8 cellular contexts compared by ENCODE assay signal in genomic region chr17:58513913-58514794, GRCh38. TPM values are rescaled to one million over a fixed set of nuclear protein-coding genes. Genes with fewer than 3 reads are reported as not detected.
DNase-seq lines count a peak whose midpoint lies in the region; ATAC-seq and TF ChIP-seq lines count a peak whose summit lies in the region.

Gene MTMR4, minus strand, starts transcription at chr17:58514638. Its CDS starts 231 bp downstream, at chr17:58514407.

- no peak for TF ChIP-seq CTCF in ovary (IDR thresholded peaks at IDR 0.05)
- no peak for TF ChIP-seq CTCF in testis (IDR thresholded peaks at IDR 0.05)

- POLR2A ChIA-PET in activated naive CD8-positive, alpha-beta T cell treated with anti-CD3 and anti-CD28 coated beads, Interleukin-2, amount 10 ng/mL, durations not matched to agents 7 days and 5 days (lab: Charles Lee): interaction anchor here (0.6 to 3.5 kb wide), 9 partner anchors 9 to 507 kb away, joined by 3 to 32 read pairs (median 5); partner anchors contain the start of genes RAD51C, SRSF1 and TSPOAP1

- H3K4me3 ChIP-seq in ovary (peak within 1 kb of the TSS; percentile 47), testis (peak within 1 kb of the TSS; percentile 72 to 78)

- intact Hi-C loops in Right ventricle myocardium superior (cut with DNase I) (no loop called here), ovary (cut with DNase I) (loop anchor here in 2 of 4 donors (5.0 to 10.0 kb wide), 2 partner anchors 118 to 191 kb away; no protein-coding TSS in a partner anchor), testis (cut with DNase I; ENCODE audit: low total_unique reads) (no loop called here)

- peak within 1 kb of the TSS; percentile 69 for H3K27ac Mint-ChIP-seq in activated naive CD8-positive, alpha-beta T cell treated with anti-CD3 and anti-CD28 coated beads, Interleukin-2, amount 10 ng/mL, durations not matched to agents 7 days and 5 days

- 0 to 1% (median 1%) methylated on average over 45 to 64 of the region's 64 CpGs for WGBS in ovary, 3 donors
- 0 to 1% methylated on average over 11 to 62 of the region's 64 CpGs for WGBS in testis, 2 donors

- peaks cover 48% of the 10 kb centered on the region for H3K4me1 Mint-ChIP-seq in activated naive CD8-positive, alpha-beta T cell treated with anti-CD3 and anti-CD28 coated beads, Interleukin-2, amount 10 ng/mL, durations not matched to agents 7 days and 5 days

- H3K4me1 ChIP-seq in ovary (ENCODE audit: insufficient read depth) (peaks cover 14% of the 10 kb centered on the region), testis (peaks cover 28% of the 10 kb centered on the region)

- ATAC-seq in GM18868 (IDR thresholded peaks at IDR 0.05; ENCODE audit: unreplicated experiment): peak; percentile 23
- ATAC-seq in activated naive CD8-positive, alpha-beta T cell treated with anti-CD3 and anti-CD28 coated beads, Interleukin-2, amount 10 ng/mL, durations not matched to agents 7 days and 5 days (ENCODE audit: low read depth): peak; percentile 9
- peak; percentile 52 for ATAC-seq in Right ventricle myocardium superior (ENCODE audit: poor library complexity)
- no peak for ATAC-seq in GM21360 (IDR thresholded peaks at IDR 0.05; ENCODE audit: unreplicated experiment)

- no peaks in the 10 kb centered on the region for H3K27me3 ChIP-seq in ovary
- H3K27me3 ChIP-seq in testis: no peaks in the 10 kb centered on the region

- H3K36me3 ChIP-seq in ovary (no peaks in the 10 kb centered on the region), testis (ENCODE audit: low read depth, missing control alignments) (no peaks in the 10 kb centered on the region)

- DNase-seq in NCI-H1092 treated with DMSO at 0.1 percent for 48 hours (lab: John Stamatoyannopoulos, UW): peak; percentile 79
- peak; percentile 67 for DNase-seq in SW480 (ENCODE audit: low spot score)
- peak; percentile 81 for DNase-seq in activated naive CD8-positive, alpha-beta T cell treated with anti-CD3 and anti-CD28 coated beads, Interleukin-2, amount 10 ng/mL, durations not matched to agents 7 days and 5 days
- peak; percentile 91 for DNase-seq in Right ventricle myocardium superior
- peak; percentile 85 to 89 (median 86) for DNase-seq in ovary
- peak; percentile 90 for DNase-seq in testis

- peak within 1 kb of the TSS; percentile 89 for H3K4me3 Mint-ChIP-seq in activated naive CD8-positive, alpha-beta T cell treated with anti-CD3 and anti-CD28 coated beads, Interleukin-2, amount 10 ng/mL, durations not matched to agents 7 days and 5 days

- H3K9me3 Mint-ChIP-seq in activated naive CD8-positive, alpha-beta T cell treated with anti-CD3 and anti-CD28 coated beads, Interleukin-2, amount 10 ng/mL, durations not matched to agents 7 days and 5 days: no peaks in the 10 kb centered on the region

- H3K36me3 Mint-ChIP-seq in activated naive CD8-positive, alpha-beta T cell treated with anti-CD3 and anti-CD28 coated beads, Interleukin-2, amount 10 ng/mL, durations not matched to agents 7 days and 5 days: peaks cover 20% of the 10 kb centered on the region

- TF ChIP-seq POLR2A in ovary (IDR thresholded peaks at IDR 0.05): no peak
- no peak for TF ChIP-seq POLR2A in testis (IDR thresholded peaks at IDR 0.05)

- TF ChIP-seq EP300 in ovary (IDR thresholded peaks at IDR 0.05): no peak

- peaks cover 3% of the 10 kb centered on the region for H3K27me3 Mint-ChIP-seq in activated naive CD8-positive, alpha-beta T cell treated with anti-CD3 and anti-CD28 coated beads, Interleukin-2, amount 10 ng/mL, durations not matched to agents 7 days and 5 days

- H3K9me3 ChIP-seq in ovary (no peaks in the 10 kb centered on the region), testis (no peaks in the 10 kb centered on the region)

- H3K27ac ChIP-seq in ovary (peak within 1 kb of the TSS; percentile 45 to 79), testis (peak within 1 kb of the TSS; percentile 61 to 84)

RNA-seq across cellular contexts. Expression of gene MTMR4, which starts in this region (rescaled TPM):
- 10 to 100 TPM; 50.5 to 50.8 TPM for total RNA-seq in activated naive CD8-positive, alpha-beta T cell treated with anti-CD3 and anti-CD28 coated beads, Interleukin-2, amount 10 ng/mL, durations not matched to agents 7 days and 5 days
- 11.3 TPM for total RNA-seq in Right ventricle myocardium superior
- 10 to 100 TPM; 23.8 to 60.1 (median 27.7) TPM for total RNA-seq in ovary
- polyA plus RNA-seq in ovary: 10 to 100 TPM; 14.5 to 28.7 TPM
- total RNA-seq in testis: 100 to 1,000 TPM; 146 to 183 TPM
- polyA plus RNA-seq in testis (ENCODE audit: insufficient read depth, low read depth, low replicate concordance): 59.3 TPM
